ENCODE assay signal across 22 cellular contexts in genomic region chr2:9214866-9215265, GRCh38. TPM values are rescaled to one million over a fixed set of nuclear protein-coding genes. Genes with fewer than 3 reads are reported as not detected.
"Had no signal": no experiment of that assay in that cellular context is flagged by ENCODE, and none has a peak within 500 bp of the region (broad histone marks: within the 10 kb centered on the region; RNA-seq: fewer than 3 reads in every experiment).

No MANE protein-coding gene starts in this region.

- H3K9me3 ChIP-seq: adrenal gland, breast epithelium, SJCRH30 had no signal

- H3K27me3 ChIP-seq: adrenal gland, breast epithelium, SJCRH30 had no signal

- H3K4me1 ChIP-seq: adrenal gland, SJCRH30 had no signal

- H3K9ac ChIP-seq: KMS-11 had no signal

- H3K4me2 ChIP-seq: KMS-11 had no signal

- H3K4me3 ChIP-seq: adrenal gland, breast epithelium, SJCRH30 had no signal

- H3K27ac ChIP-seq: adrenal gland, breast epithelium, KMS-11, SJCRH30 had no signal

- ATAC-seq: activated CD4-positive, alpha-beta T cell treated with anti-CD3 and anti-CD28 coated beads for 36 hours; activated CD8-positive, alpha-beta T cell treated with anti-CD3 and anti-CD28 coated beads, Interleukin-2, amount 10 ng/mL, durations not matched to agents 7 days and 5 days had no signal

- H3K36me3 ChIP-seq: adrenal gland, breast epithelium, SJCRH30 had no signal

- DNase-seq: activated B cell treated with CpG ODN at 0.5 μM for 24 hours; activated CD4-positive, alpha-beta T cell treated with anti-CD3 and anti-CD28 coated beads for 36 hours; activated CD8-positive, alpha-beta memory T cell treated with anti-CD3 and anti-CD28 coated beads, Interleukin-2, amount 50 U/mL, for 48 hours; activated CD8-positive, alpha-beta T cell treated with anti-CD3 and anti-CD28 coated beads, Interleukin-2, amount 10 ng/mL, durations not matched to agents 7 days and 5 days; activated naive CD4-positive, alpha-beta T cell treated with anti-CD3 and anti-CD28 coated beads, Interleukin-2, amount 50 U/mL, for 16 hours; activated naive CD8-positive, alpha-beta T cell treated with anti-CD3 and anti-CD28 coated beads, Interleukin-2, amount 10 ng/mL, durations not matched to agents 7 days and 5 days; activated T-cell treated with anti-CD3 and anti-CD28 coated beads, Interleukin-2, amount 50 U/mL, for 1 hour; adrenal gland; anterior cingulate cortex; central memory CD4-positive, alpha-beta T cell; NCI-H1092; NCI-H1436; NCI-H1694 treated with DMSO at 0.1 percent for 48 hours; NCI-H2029 treated with DMSO at 0.1 percent for 48 hours; NCI-H2171; NCI-H526; NCI-H82; Right ventricle myocardium superior; RPMI8226; SJCRH30 had no signal

RNA-seq across cellular contexts. Expression of gene ASAP2, which starts 8.3 kb away (rescaled TPM):
- total RNA-seq: activated B cell treated with CpG ODN at 0.5 μM for 24 hours; activated CD8-positive, alpha-beta T cell treated with anti-CD3 and anti-CD28 coated beads, Interleukin-2, amount 10 ng/mL, durations not matched to agents 7 days and 5 days; activated naive CD8-positive, alpha-beta T cell treated with anti-CD3 and anti-CD28 coated beads, Interleukin-2, amount 10 ng/mL, durations not matched to agents 7 days and 5 days had no signal
